Comparison of ENCODE assay signal across 9 cellular contexts in the genomic region with DNA sequence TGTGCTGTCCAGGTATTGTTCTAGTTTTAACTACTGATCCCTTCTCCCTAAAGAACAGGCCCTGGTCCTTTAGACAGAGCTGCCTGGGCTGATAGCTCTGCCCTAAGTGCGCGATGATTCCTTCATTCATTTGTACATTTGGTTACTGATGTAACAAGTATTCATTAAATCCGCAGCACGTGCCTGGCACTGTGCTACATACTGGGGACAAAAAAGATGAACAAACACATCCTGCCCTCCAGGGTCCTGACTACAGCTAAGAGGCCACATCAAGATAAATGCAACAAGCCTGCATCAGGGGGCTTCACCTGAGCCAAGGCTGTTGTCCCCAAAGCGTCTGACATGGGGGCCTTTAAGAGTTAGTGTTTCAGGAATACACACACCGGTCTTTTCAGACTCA.
"Had no signal": no experiment of that assay in that cellular context is flagged by ENCODE, and none has a peak within 500 bp of the region (broad histone marks: within the 10 kb centered on the region; RNA-seq: fewer than 3 reads in every experiment).

No MANE protein-coding gene starts in this region.

- H3K4me1 Mint-ChIP-seq: activated CD4-positive, alpha-beta memory T cell treated with anti-CD3 and anti-CD28 coated beads, Interleukin-2, amount 10 ng/mL, durations not matched to agents 7 days and 5 days; activated CD4-positive, alpha-beta T cell treated with anti-CD3 and anti-CD28 coated beads for 36 hours had no signal

- H3K36me3 Mint-ChIP-seq: activated naive CD8-positive, alpha-beta T cell; brain had no signal

- H3K9me3 Mint-ChIP-seq: activated naive CD4-positive, alpha-beta T cell treated with anti-CD3 and anti-CD28 coated beads for 36 hours; activated T-helper 17 cell treated with anti-CD3 and anti-CD28 coated beads, Interleukin-2, amount 50 U/mL, for 72 hours; brain had no signal

- H3K4me3 Mint-ChIP-seq: activated CD4-positive, alpha-beta memory T cell treated with anti-CD3 and anti-CD28 coated beads, Interleukin-2, amount 10 ng/mL, durations not matched to agents 7 days and 5 days; activated CD4-positive, alpha-beta T cell treated with anti-CD3 and anti-CD28 coated beads for 36 hours; activated naive CD4-positive, alpha-beta T cell treated with anti-CD3 and anti-CD28 coated beads for 36 hours; activated naive CD8-positive, alpha-beta T cell; activated T-helper 17 cell treated with anti-CD3 and anti-CD28 coated beads, Interleukin-2, amount 50 U/mL, for 72 hours; brain had no signal

- DNase-seq: activated CD4-positive, alpha-beta T cell treated with anti-CD3 and anti-CD28 coated beads for 36 hours; NCI-H187 treated with DMSO at 0.1 percent for 48 hours; NCI-H2081 treated with DMSO at 0.1 percent for 48 hours; SJCRH30 had no signal

- H3K27ac Mint-ChIP-seq: activated CD4-positive, alpha-beta memory T cell treated with anti-CD3 and anti-CD28 coated beads, Interleukin-2, amount 10 ng/mL, durations not matched to agents 7 days and 5 days; activated CD4-positive, alpha-beta T cell treated with anti-CD3 and anti-CD28 coated beads for 36 hours; activated naive CD4-positive, alpha-beta T cell treated with anti-CD3 and anti-CD28 coated beads for 36 hours; activated naive CD8-positive, alpha-beta T cell; activated T-helper 17 cell treated with anti-CD3 and anti-CD28 coated beads, Interleukin-2, amount 50 U/mL, for 72 hours had no signal
